In genomic region chr4:10458190-10458589, GRCh38 we compare ENCODE assay signal across 12 cellular contexts. TPM values are rescaled to one million over a fixed set of nuclear protein-coding genes. Genes with fewer than 3 reads are reported as not detected.
DNase-seq lines count a peak whose midpoint lies in the region; ATAC-seq and TF ChIP-seq lines count a peak whose summit lies in the region.
"Had no signal": no experiment of that assay in that cellular context is flagged by ENCODE, and none has a peak within 500 bp of the region (broad histone marks: within the 10 kb centered on the region; RNA-seq: fewer than 3 reads in every experiment).

No MANE protein-coding gene starts in this region.

- ATAC-seq in GM23338 (no peak), naive B cell (ENCODE audit: low read depth in 2 of 2) (no peak), gastroesophageal sphincter (no peak), HG03571 (IDR thresholded peaks at IDR 0.05; ENCODE audit: unreplicated experiment) (no peak), HG03469 (IDR thresholded peaks at IDR 0.05; ENCODE audit: unreplicated experiment) (no peak)

- H3F3A ChIP-seq in GM23338 (replicated peaks; ENCODE audit: low read depth) (no peaks in the 10 kb centered on the region), GM23248 (ENCODE audit: insufficient read depth) (no peaks in the 10 kb centered on the region)

- H3K9ac ChIP-seq in BLaER1 treated with 17β-estradiol and CSF1 and Interleukin-3, amounts not matched to agents 10 nM and 100 nM, result no peak overlapping the region
- H3K9ac ChIP-seq in GM23248, result no peak overlapping the region

- H4K20me1 ChIP-seq in BLaER1 treated with 17β-estradiol and CSF1 and Interleukin-3, amounts not matched to agents 10 nM and 100 nM, result no peaks in the 10 kb centered on the region; a peak in 1 of 22 replicates
- peaks cover 27% of the 10 kb centered on the region for H4K20me1 ChIP-seq in GM23338 (replicated peaks; ENCODE audit: insufficient read depth)
- H4K20me1 ChIP-seq in GM23248 (ENCODE audit: insufficient read depth), result no peaks in the 10 kb centered on the region

- in situ Hi-C loops in GM23248 (cut with MboI), result no loop called here

- peaks cover 34 to 54% (median 45%) of the 10 kb centered on the region in 11 experiments for H3K9me3 ChIP-seq in BLaER1 treated with 17β-estradiol and CSF1 and Interleukin-3, amounts not matched to agents 10 nM and 100 nM (replicated peaks in 1 of 11)
- H3K9me3 ChIP-seq in GM23248 (ENCODE audit: low read depth) (no peaks in the 10 kb centered on the region), gastroesophageal sphincter (peaks cover 0 to 10% (median 0%) of the 10 kb centered on the region in 3 donors)

- no peak for TF ChIP-seq EP300 in gastroesophageal sphincter (IDR thresholded peaks at IDR 0.05)

- H3K36me3 ChIP-seq in BLaER1 treated with 17β-estradiol and CSF1 and Interleukin-3, amounts not matched to agents 10 nM and 100 nM, result peaks cover 8 to 14% (median 12%) of the 10 kb centered on the region in 11 experiments; a peak in 18 of 22 replicates
- no peaks in the 10 kb centered on the region for H3K36me3 ChIP-seq in GM23338 (ENCODE audit: insufficient read depth)
- H3K36me3 ChIP-seq in GM23248 (ENCODE audit: low read depth), result no peaks in the 10 kb centered on the region
- H3K36me3 ChIP-seq in gastroesophageal sphincter, result peaks cover 0 to 17% of the 10 kb centered on the region in 2 donors

- DNase-seq in GM23338 (ENCODE audit: low spot score), result peak; percentile 37
- DNase-seq in dermis blood vessel endothelial cell, result peak; percentile 54
- no peak for DNase-seq in naive B cell
- no peak for DNase-seq in GM23248
- DNase-seq: NCI-H2081; NK-92 treated with Interleukin-12 subunit alpha and Interleukin-12 subunit beta, amount 100 ng/mL, for 24 hours; stimulated activated naive CD4-positive, alpha-beta T cell treated with Interleukin-2 at 50 U/mL for 16 hours had no signal

- no peak overlapping the region for H3K27ac ChIP-seq in BLaER1 treated with 17β-estradiol and CSF1 and Interleukin-3, amounts not matched to agents 10 nM and 100 nM
- H3K27ac ChIP-seq in GM23338 (ENCODE audit: low read depth) (no peak overlapping the region), GM23248 (no peak overlapping the region), gastroesophageal sphincter (no peak overlapping the region)
- H3K27ac ChIP-seq: HL-60 had no signal

- peaks cover 12% of the 10 kb centered on the region for H3K36me3 Mint-ChIP-seq in GM23338 (ENCODE audit: low read depth)
- H3K36me3 Mint-ChIP-seq in naive B cell, result peaks cover 14 to 21% of the 10 kb centered on the region in 2 donors

- no peak for TF ChIP-seq POLR2A in gastroesophageal sphincter (IDR thresholded peaks at IDR 0.05)

- WGBS in GM23248 (ENCODE audit: low coverage in 1 of 2, low lambda C conversion rate in 2 of 2, missing lambda C conversion rate in 2 of 2), 2 experiments, result 84 to 85% methylated on average over 13 of the region's 13 CpGs
- WGBS in gastroesophageal sphincter (ENCODE audit: low coverage in 1 of 2), 2 donors, result 49 to 60% methylated on average over 1 to 6 of the region's 13 CpGs

- H3K9me2 ChIP-seq in GM23338 (ENCODE audit: insufficient read depth) (no peaks in the 10 kb centered on the region), GM23248 (ENCODE audit: insufficient read depth) (no peaks in the 10 kb centered on the region)

- peaks cover 15 to 25% (median 21%) of the 10 kb centered on the region in 11 experiments for H3K27me3 ChIP-seq in BLaER1 treated with 17β-estradiol and CSF1 and Interleukin-3, amounts not matched to agents 10 nM and 100 nM
- peaks cover 88% of the 10 kb centered on the region for H3K27me3 ChIP-seq in GM23338 (ENCODE audit: insufficient read depth)
- H3K27me3 ChIP-seq in GM23248 (replicated peaks; ENCODE audit: insufficient read depth), result peaks cover 11% of the 10 kb centered on the region; the same call in 1 of the 2 replicates
- peaks cover 39% of the 10 kb centered on the region for H3K27me3 ChIP-seq in gastroesophageal sphincter

- H3K4me2 ChIP-seq in BLaER1 treated with 17β-estradiol and CSF1 and Interleukin-3, amounts not matched to agents 10 nM and 100 nM, result peak overlapping the region in 6 of 11 experiments; percentile 61 to 81 (median 75); a peak in 6 of 22 replicates
- peak overlapping the region; percentile 78; the same call in 1 of the 2 replicates for H3K4me2 ChIP-seq in GM23338
- no peak overlapping the region for H3K4me2 ChIP-seq in GM23248 (ENCODE audit: unreplicated experiment)

- H3K27me3 Mint-ChIP-seq in GM23338 (ENCODE audit: insufficient read depth, low read depth, poor library complexity) (peaks cover 77% of the 10 kb centered on the region), naive B cell (peaks cover 32 to 40% (median 32%) of the 10 kb centered on the region in 3 donors)

- H3K4me3 Mint-ChIP-seq in GM23338 (peak overlapping the region; percentile 62), naive B cell (peak overlapping the region; percentile 41 to 90 (median 84))

- TF ChIP-seq CTCF in GM23338 (conservative IDR thresholded peaks at IDR 0.05; ENCODE audit: low read depth in 2 of 2) (no peak), gastroesophageal sphincter (IDR thresholded peaks at IDR 0.05) (no peak)

- no peaks in the 10 kb centered on the region for H3K79me2 ChIP-seq in GM23338 (replicated peaks; ENCODE audit: insufficient read depth)
- H3K79me2 ChIP-seq in GM23248 (ENCODE audit: insufficient read depth), result peaks cover 27% of the 10 kb centered on the region

- H3K27ac Mint-ChIP-seq in GM23338 (no peak overlapping the region), naive B cell (peak overlapping the region in 3 of 6 donors; percentile 73 to 89 (median 81))

- peaks cover 17 to 35% (median 27%) of the 10 kb centered on the region in 10 experiments for H3K4me1 ChIP-seq in BLaER1 treated with 17β-estradiol and CSF1 and Interleukin-3, amounts not matched to agents 10 nM and 100 nM
- peaks cover 30% of the 10 kb centered on the region for H3K4me1 ChIP-seq in GM23338 (ENCODE audit: insufficient read depth)
- no peaks in the 10 kb centered on the region; the same call in 1 of the 2 replicates for H3K4me1 ChIP-seq in GM23248 (ENCODE audit: insufficient read depth)
- H3K4me1 ChIP-seq in gastroesophageal sphincter, result peaks cover 0 to 31% (median 0%) of the 10 kb centered on the region in 3 donors

- H2AFZ ChIP-seq in GM23338 (no peak overlapping the region), GM23248 (no peak overlapping the region)

- H3K4me3 ChIP-seq in BLaER1 treated with 17β-estradiol and CSF1 and Interleukin-3, amounts not matched to agents 10 nM and 100 nM, result no peak overlapping the region
- H3K4me3 ChIP-seq in GM23338 (0 out of 2 replicates have a peak overlapping the region, but pooled peaks have one; percentile 73), GM23248 (no peak overlapping the region), gastroesophageal sphincter (peak overlapping the region in 1 of 2 donors; percentile 73)

- H3K9me3 Mint-ChIP-seq in GM23338 (no peaks in the 10 kb centered on the region; the same call in 2 of the 3 replicates), naive B cell (peaks cover 0 to 7% (median 4%) of the 10 kb centered on the region in 7 donors)

- H3K4me1 Mint-ChIP-seq in GM23338, result peaks cover 36% of the 10 kb centered on the region
- H3K4me1 Mint-ChIP-seq in naive B cell, result peaks cover 24 to 46% (median 44%) of the 10 kb centered on the region in 3 donors

TF ChIP-seq in GM23338, 12 proteins besides CTCF, POLR2A, EP300 and RAD21 (continues in another document):
- TF ChIP-seq STAT1 (IDR thresholded peaks at IDR 0.05; ENCODE audit: unreplicated experiment), result no peak
- no peak for TF ChIP-seq REST (IDR thresholded peaks at IDR 0.05; ENCODE audit: unreplicated experiment)
- TF ChIP-seq CREB1 (CRISPR knock-in tag; IDR thresholded peaks at IDR 0.05; ENCODE audit: low read depth), result no peak

RNA-seq across cellular contexts. Expression of gene ZNF518B, which starts 1.0 kb away (rescaled TPM):
- total RNA-seq in GM23338 (2014; rRNA removed; shearing (Covaris generic)), result 9.5 and 10.8 TPM in 2 replicates
- 2.9 and 3.1 TPM in 2 replicates for polyA plus RNA-seq in GM23338 (2016; fragmentation: Nextera tagmentation; extraction: Ambion mirVana)
- total RNA-seq in dermis blood vessel endothelial cell, result 43.7 and 46.7 TPM in 2 replicates
- polyA plus RNA-seq in naive B cell (ENCODE audit: low read depth in 6 of 6), result 10 to 100 TPM; 13.0 to 31.9 (median 19.0) TPM
- 19.0 and 28.7 TPM in 2 replicates for total RNA-seq in GM23248 (2014; rRNA removed; shearing (Covaris generic))
- polyA plus RNA-seq in GM23248 (2016; fragmentation: Nextera tagmentation; extraction: Ambion mirVana), result 9.0 TPM in 2 replicates
- total RNA-seq in gastroesophageal sphincter, result 10 to 100 TPM; 28.7 to 36.5 (median 32.8) TPM

Comparison
In these comparisons a context has a peak if more than half of its experiments do, and no peak if none do; other contexts are left out.
1. DNase-seq: peak in GM23338 (single experiment) and dermis blood vessel endothelial cell (single experiment); none in naive B cell (single experiment) and GM23248 (single experiment).